ENCODE assay signal across 1 cellular context in the genomic region with DNA sequence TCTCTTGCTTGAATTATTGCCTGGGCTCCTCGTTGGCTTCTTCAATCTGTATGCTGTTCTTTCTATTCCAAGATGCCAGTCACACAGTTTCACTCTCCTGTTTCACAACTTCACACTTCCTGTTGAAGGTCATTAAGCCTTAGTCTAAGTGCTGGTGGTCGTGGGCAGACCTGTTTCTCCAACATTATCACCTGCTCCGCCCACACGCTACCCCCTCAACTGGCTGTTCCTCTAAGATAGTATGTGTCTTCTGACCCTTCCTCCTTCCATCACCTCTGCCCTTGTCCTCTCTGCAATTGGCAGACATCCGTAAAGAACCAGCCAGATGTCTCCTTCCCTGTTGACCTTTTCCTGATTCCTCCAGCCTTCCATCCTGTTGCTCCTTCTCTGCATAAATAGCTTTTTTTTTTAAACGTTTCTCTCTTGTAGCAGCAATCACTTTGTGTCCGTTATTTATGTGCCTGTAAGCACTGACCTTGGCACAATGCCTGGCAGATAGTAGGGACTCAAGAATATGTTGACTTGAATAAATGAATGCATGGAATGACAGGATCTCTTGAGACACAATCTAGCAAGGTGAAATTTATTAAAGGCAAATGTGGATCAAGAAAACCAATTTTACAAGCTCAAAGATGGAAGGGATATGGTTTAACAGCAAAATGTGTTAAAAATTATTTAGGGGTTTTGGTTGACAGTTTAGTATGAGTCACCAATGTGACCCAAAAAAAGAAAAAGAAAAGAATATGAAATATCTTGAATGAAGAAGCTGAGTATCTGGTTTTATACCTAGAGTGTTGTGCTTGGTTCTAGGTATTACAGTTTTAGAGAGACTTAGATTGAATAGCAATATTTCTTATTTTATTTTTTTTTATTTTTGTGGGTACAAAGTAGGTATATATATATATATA.
TF ChIP-seq lines count a peak whose summit lies in the region.

No MANE protein-coding gene starts in this region.

TF ChIP-seq in K562, 482 proteins besides CTCF, POLR2A, EP300 and RAD21:
- no peak for TF ChIP-seq ILK (tag; IDR thresholded peaks at IDR 0.05; ENCODE audit: borderline replicate concordance, low read depth)
- TF ChIP-seq PHB (CRISPR knock-in tag; IDR thresholded peaks at IDR 0.05), result no peak
- TF ChIP-seq HDAC1 (IDR thresholded peaks at IDR 0.05), result peak in 1 of 2 experiments; percentile 7; a peak in 1 of 4 replicates
- TF ChIP-seq, protein P1, sequence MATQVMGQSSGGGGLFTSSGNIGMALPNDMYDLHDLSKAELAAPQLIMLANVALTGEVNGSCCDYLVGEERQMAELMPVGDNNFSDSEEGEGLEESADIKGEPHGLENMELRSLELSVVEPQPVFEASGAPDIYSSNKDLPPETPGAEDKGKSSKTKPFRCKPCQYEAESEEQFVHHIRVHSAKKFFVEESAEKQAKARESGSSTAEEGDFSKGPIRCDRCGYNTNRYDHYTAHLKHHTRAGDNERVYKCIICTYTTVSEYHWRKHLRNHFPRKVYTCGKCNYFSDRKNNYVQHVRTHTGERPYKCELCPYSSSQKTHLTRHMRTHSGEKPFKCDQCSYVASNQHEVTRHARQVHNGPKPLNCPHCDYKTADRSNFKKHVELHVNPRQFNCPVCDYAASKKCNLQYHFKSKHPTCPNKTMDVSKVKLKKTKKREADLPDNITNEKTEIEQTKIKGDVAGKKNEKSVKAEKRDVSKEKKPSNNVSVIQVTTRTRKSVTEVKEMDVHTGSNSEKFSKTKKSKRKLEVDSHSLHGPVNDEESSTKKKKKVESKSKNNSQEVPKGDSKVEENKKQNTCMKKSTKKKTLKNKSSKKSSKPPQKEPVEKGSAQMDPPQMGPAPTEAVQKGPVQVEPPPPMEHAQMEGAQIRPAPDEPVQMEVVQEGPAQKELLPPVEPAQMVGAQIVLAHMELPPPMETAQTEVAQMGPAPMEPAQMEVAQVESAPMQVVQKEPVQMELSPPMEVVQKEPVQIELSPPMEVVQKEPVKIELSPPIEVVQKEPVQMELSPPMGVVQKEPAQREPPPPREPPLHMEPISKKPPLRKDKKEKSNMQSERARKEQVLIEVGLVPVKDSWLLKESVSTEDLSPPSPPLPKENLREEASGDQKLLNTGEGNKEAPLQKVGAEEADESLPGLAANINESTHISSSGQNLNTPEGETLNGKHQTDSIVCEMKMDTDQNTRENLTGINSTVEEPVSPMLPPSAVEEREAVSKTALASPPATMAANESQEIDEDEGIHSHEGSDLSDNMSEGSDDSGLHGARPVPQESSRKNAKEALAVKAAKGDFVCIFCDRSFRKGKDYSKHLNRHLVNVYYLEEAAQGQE (CRISPR knock-in tag; IDR thresholded peaks at IDR 0.05; ENCODE audit: low read depth), result no peak
- TF ChIP-seq, protein P2, sequence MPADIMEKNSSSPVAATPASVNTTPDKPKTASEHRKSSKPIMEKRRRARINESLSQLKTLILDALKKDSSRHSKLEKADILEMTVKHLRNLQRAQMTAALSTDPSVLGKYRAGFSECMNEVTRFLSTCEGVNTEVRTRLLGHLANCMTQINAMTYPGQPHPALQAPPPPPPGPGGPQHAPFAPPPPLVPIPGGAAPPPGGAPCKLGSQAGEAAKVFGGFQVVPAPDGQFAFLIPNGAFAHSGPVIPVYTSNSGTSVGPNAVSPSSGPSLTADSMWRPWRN (IDR thresholded peaks at IDR 0.05; ENCODE audit: low read depth), result no peak
- TF ChIP-seq CEBPB (tag; IDR thresholded peaks at IDR 0.05), result no peak
- TF ChIP-seq ARID1B (IDR thresholded peaks at IDR 0.05), result peak; percentile 31
- TF ChIP-seq SREBF1 (IDR thresholded peaks at IDR 0.05; ENCODE audit: borderline replicate concordance, low read depth, low read length), result no peak
- no peak for TF ChIP-seq HDAC2 (IDR thresholded peaks at IDR 0.05)
- no peak for TF ChIP-seq MCM3 (IDR thresholded peaks at IDR 0.05)
- TF ChIP-seq, protein P3, sequence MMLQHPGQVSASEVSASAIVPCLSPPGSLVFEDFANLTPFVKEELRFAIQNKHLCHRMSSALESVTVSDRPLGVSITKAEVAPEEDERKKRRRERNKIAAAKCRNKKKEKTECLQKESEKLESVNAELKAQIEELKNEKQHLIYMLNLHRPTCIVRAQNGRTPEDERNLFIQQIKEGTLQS (IDR thresholded peaks at IDR 0.05), result 0 out of 2 replicates have a peak, but pooled peaks have one; percentile 9
- TF ChIP-seq, protein P3 (CRISPR knock-in tag; conservative IDR thresholded peaks at IDR 0.05), result no peak
- TF ChIP-seq TAL1 (IDR thresholded peaks at IDR 0.05), result peak; percentile 30; the same call in 1 of the 2 replicates
- TF ChIP-seq, protein P4, sequence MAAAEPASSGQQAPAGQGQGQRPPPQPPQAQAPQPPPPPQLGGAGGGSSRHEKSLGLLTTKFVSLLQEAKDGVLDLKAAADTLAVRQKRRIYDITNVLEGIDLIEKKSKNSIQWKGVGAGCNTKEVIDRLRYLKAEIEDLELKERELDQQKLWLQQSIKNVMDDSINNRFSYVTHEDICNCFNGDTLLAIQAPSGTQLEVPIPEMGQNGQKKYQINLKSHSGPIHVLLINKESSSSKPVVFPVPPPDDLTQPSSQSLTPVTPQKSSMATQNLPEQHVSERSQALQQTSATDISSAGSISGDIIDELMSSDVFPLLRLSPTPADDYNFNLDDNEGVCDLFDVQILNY (CRISPR knock-in tag; IDR thresholded peaks at IDR 0.05), result no peak
- no peak for TF ChIP-seq BCOR (IDR thresholded peaks at IDR 0.05)
- TF ChIP-seq NUFIP1 (IDR thresholded peaks at IDR 0.05; ENCODE audit: partially characterized antibody), result no peak
- peak; percentile 90 for TF ChIP-seq EGR1 (conservative IDR thresholded peaks at IDR 0.05)
- TF ChIP-seq PURB (CRISPR knock-in tag; IDR thresholded peaks at IDR 0.05; ENCODE audit: low read depth), result no peak
- peak; percentile 18; the same call in 1 of the 2 replicates for TF ChIP-seq NFIC (IDR thresholded peaks at IDR 0.05)
- TF ChIP-seq CBFA2T2 (conservative IDR thresholded peaks at IDR 0.05), result peak; percentile 58
- no peak for TF ChIP-seq TEAD1 (CRISPR knock-in tag; IDR thresholded peaks at IDR 0.05)
- TF ChIP-seq TFAM (CRISPR knock-in tag; conservative IDR thresholded peaks at IDR 0.05), result no peak
- TF ChIP-seq, protein P5, sequence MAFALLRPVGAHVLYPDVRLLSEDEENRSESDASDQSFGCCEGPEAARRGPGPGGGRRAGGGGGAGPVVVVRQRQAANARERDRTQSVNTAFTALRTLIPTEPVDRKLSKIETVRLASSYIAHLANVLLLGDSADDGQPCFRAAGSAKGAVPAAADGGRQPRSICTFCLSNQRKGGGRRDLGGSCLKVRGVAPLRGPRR (CRISPR knock-in tag; IDR thresholded peaks at IDR 0.05), result no peak
- TF ChIP-seq DPF2 (IDR thresholded peaks at IDR 0.05), result peak; percentile 52
- no peak for TF ChIP-seq ETV6 (IDR thresholded peaks at IDR 0.05; ENCODE audit: borderline replicate concordance in 1 of 2, low read depth in 2 of 2, low read length in 1 of 2)
- 0 out of 2 replicates have a peak, but pooled peaks have one; percentile 48 for TF ChIP-seq ETV6 (CRISPR knock-in tag; IDR thresholded peaks at IDR 0.05; ENCODE audit: borderline replicate concordance)
- peak; percentile 58; the same call in 1 of the 2 replicates for TF ChIP-seq TCF3 (CRISPR knock-in tag; IDR thresholded peaks at IDR 0.05)
- 0 out of 2 replicates have a peak, but pooled peaks have one; percentile 18 for TF ChIP-seq ZBTB7A (IDR thresholded peaks at IDR 0.05; ENCODE audit: borderline replicate concordance, control insufficient read depth, low read depth, low read length)
- peak; percentile 70 for TF ChIP-seq CBFA2T3 (IDR thresholded peaks at IDR 0.05)
